Comparison of ENCODE assay signal across 1 cellular context in genomic region chr14:93105362-93105761, GRCh38.
TF ChIP-seq lines count a peak whose summit lies in the region.

No MANE protein-coding gene starts in this region.

TF ChIP-seq in K562, 482 proteins besides CTCF, POLR2A, EP300 and RAD21 (continued from another document):
- TF ChIP-seq CREB5 (CRISPR knock-in tag; IDR thresholded peaks at IDR 0.05), result no peak
